Comparison of ENCODE assay signal across 7 cellular contexts in genomic region chr3:141795719-141796435, GRCh38. TPM values are rescaled to one million over a fixed set of nuclear protein-coding genes. Genes with fewer than 3 reads are reported as not detected.
DNase-seq lines count a peak whose midpoint lies in the region; ATAC-seq and TF ChIP-seq lines count a peak whose summit lies in the region.

No MANE protein-coding gene starts in this region.

- no CpG with 5 or more reads among the region's 9 CpGs for WGBS in H9 (ENCODE audit: extremely low coverage, insufficient read length, low lambda C conversion rate)

- H3K4me3 ChIP-seq in colonic mucosa (no peak overlapping the region), rectal smooth muscle tissue (ENCODE audit: low read length) (no peak overlapping the region)

- H4K20me1 ChIP-seq in H9 (ENCODE audit: control insufficient read depth, insufficient read depth, insufficient read length) = no peaks in the 10 kb centered on the region

- no peaks in the 10 kb centered on the region for H3K36me3 ChIP-seq in colonic mucosa
- H3K36me3 ChIP-seq in rectal smooth muscle tissue (ENCODE audit: control insufficient read depth, insufficient read depth, low read length) = no peaks in the 10 kb centered on the region

- H3K23ac ChIP-seq in H9 (ENCODE audit: insufficient read length, low read depth, low read length) = no peak overlapping the region

- H3K9me3 ChIP-seq in colonic mucosa = no peaks in the 10 kb centered on the region
- no peaks in the 10 kb centered on the region for H3K9me3 ChIP-seq in H9 (ENCODE audit: control insufficient read depth, low read depth, low read length)

- H3K9ac ChIP-seq in colonic mucosa (ENCODE audit: low read depth in 2 of 2, low read length in 2 of 2) = no peak overlapping the region
- H3K9ac ChIP-seq in rectal smooth muscle tissue (ENCODE audit: low read length) = no peak overlapping the region
- no peak overlapping the region for H3K9ac ChIP-seq in H9 (ENCODE audit: extremely low read depth, insufficient read length, low read length)

- no peak overlapping the region for H2AK5ac ChIP-seq in H9 (ENCODE audit: insufficient read length, low read length)

- no peak overlapping the region for H3K4ac ChIP-seq in H9 (ENCODE audit: low read depth, low read length)

- H3K14ac ChIP-seq in H9 (ENCODE audit: insufficient read depth, low read length) = no peak overlapping the region

- 0 out of 5 replicates have a peak overlapping the region, but pooled peaks of 1 of the 2 experiments have one; percentile 17 for H3K4me3 Mint-ChIP-seq in H9

- no peak overlapping the region for H4K5ac ChIP-seq in H9 (ENCODE audit: insufficient read length, low read depth, low read length)

- intact Hi-C loops in colonic mucosa (cut with DNase I) = loop anchor here (10.0 kb wide), 1 partner anchor 69 kb away; no protein-coding TSS in a partner anchor

- no peaks in the 10 kb centered on the region for H3K79me2 ChIP-seq in H9 (ENCODE audit: insufficient read depth, low read length)

- peaks cover 28 to 37% of the 10 kb centered on the region in 2 experiments for H3K4me1 Mint-ChIP-seq in H9

- H2BK120ac ChIP-seq in H9 (ENCODE audit: low read depth, low read length, poor library complexity, severe bottlenecking) = no peak overlapping the region

- no peaks in the 10 kb centered on the region for H3K23me2 ChIP-seq in H9 (ENCODE audit: insufficient read length, low read depth, low read length, poor library complexity, severe bottlenecking)

- no peak overlapping the region for H2BK5ac ChIP-seq in H9 (ENCODE audit: insufficient read length, low read length)

- no peak overlapping the region for H4K8ac ChIP-seq in H9 (replicated peaks; ENCODE audit: insufficient read length, low read depth, low read length)

- H3K4me1 ChIP-seq in colonic mucosa (no peaks in the 10 kb centered on the region), rectal smooth muscle tissue (ENCODE audit: control insufficient read depth, insufficient read depth, low read length) (peaks cover 26% of the 10 kb centered on the region), H9 (ENCODE audit: insufficient read depth, low read length) (peaks cover 6% of the 10 kb centered on the region; the same call in 1 of the 2 replicates)

- peak; percentile 16 for ATAC-seq in HG02840 (IDR thresholded peaks at IDR 0.05; ENCODE audit: low FRiP score, unreplicated experiment)

- H3K18ac ChIP-seq in H9 (ENCODE audit: insufficient read length, low read depth, low read length) = no peak overlapping the region

- H3K9me3 Mint-ChIP-seq in H9 = peaks cover 2 to 5% of the 10 kb centered on the region in 2 experiments; a peak in 4 of 5 replicates

- H3K79me1 ChIP-seq in H9 (ENCODE audit: insufficient read depth, low read depth, low read length, poor library complexity, severe bottlenecking) = no peaks in the 10 kb centered on the region

- H3K27me3 ChIP-seq in colonic mucosa = no peaks in the 10 kb centered on the region
- H3K27me3 ChIP-seq in rectal smooth muscle tissue (ENCODE audit: control insufficient read depth, insufficient read depth, low read length) = no peaks in the 10 kb centered on the region
- H3K27me3 ChIP-seq in H9 (ENCODE audit: insufficient read depth, low read length) = no peaks in the 10 kb centered on the region

- peak; percentile 94 for DNase-seq in SK-N-DZ (ENCODE audit: low spot score)
- peak; percentile 43 for DNase-seq in colonic mucosa
- DNase-seq in C1 segment of cervical spinal cord (lab: John Stamatoyannopoulos, UW) = no peak
- DNase-seq in H9 = no peak
- no peak for DNase-seq in kidney glomerular epithelial cell (lab: John Stamatoyannopoulos, UW)

- no peak overlapping the region for H3T11ph ChIP-seq in H9 (ENCODE audit: low read length)

- TF ChIP-seq CTCF in colonic mucosa (IDR thresholded peaks at IDR 0.05) = no peak
- TF ChIP-seq CTCF in H9 (conservative IDR thresholded peaks at IDR 0.05) = no peak

- no peak overlapping the region for H2BK20ac ChIP-seq in H9 (ENCODE audit: low read depth, low read length, poor library complexity, severe bottlenecking)

- H3K36me3 Mint-ChIP-seq in H9 (ENCODE audit: insufficient read depth in 1 of 3, low read depth in 3 of 3) = peaks cover 0 to 5% (median 2%) of the 10 kb centered on the region in 3 experiments; a peak in 2 of 7 replicates

- peaks cover 34% of the 10 kb centered on the region for H3K27me3 Mint-ChIP-seq in H9 (ENCODE audit: low read depth)

- H3K27ac Mint-ChIP-seq in H9 = no peak overlapping the region; a peak in 1 of 7 replicates

- H3K27ac ChIP-seq in colonic mucosa (peak overlapping the region; percentile 73), rectal smooth muscle tissue (ENCODE audit: low read depth, low read length) (peak overlapping the region; percentile 93), H9 (ENCODE audit: insufficient read length, low read depth, low read length) (no peak overlapping the region)

- no peak overlapping the region for H3K56ac ChIP-seq in H9 (ENCODE audit: insufficient read length, low read depth, low read length)

- no peak overlapping the region for H3K4me2 ChIP-seq in H9 (ENCODE audit: insufficient read depth, insufficient read length, low read length)

- no peak overlapping the region for H2BK12ac ChIP-seq in H9 (ENCODE audit: insufficient read length, low read depth, low read length)

- H2BK15ac ChIP-seq in H9 (ENCODE audit: low read depth, low read length) = no peak overlapping the region

- no peak overlapping the region for H2AFZ ChIP-seq in H9 (ENCODE audit: low read length)

- H4K91ac ChIP-seq in H9 (ENCODE audit: insufficient read length, low read depth, low read length) = no peak overlapping the region

RNA-seq across cellular contexts. Expression of gene GRK7, which starts 32.7 kb away (rescaled TPM):
- not detected in 2 replicates for polyA plus RNA-seq in SK-N-DZ (2014; cell fraction: cytosol; rRNA removed)
- not detected in 2 replicates for polyA plus RNA-seq in SK-N-DZ (2014; cell fraction: nucleus; rRNA removed)
- total RNA-seq in colonic mucosa = not detected
- total RNA-seq in H9 (2021) = not detected in 2 replicates

RNA-seq across cellular contexts. Expression of gene RNF7, which starts 57.8 kb away (rescaled TPM):
- polyA plus RNA-seq in SK-N-DZ (2014; cell fraction: cytosol; rRNA removed) = 113 and 136 TPM in 2 replicates
- 71.1 and 75.1 TPM in 2 replicates for polyA plus RNA-seq in SK-N-DZ (2014; cell fraction: nucleus; rRNA removed)
- 100 to 1,000 TPM in 1 of 2 donors, 10 to 100 TPM in 1; 89.0 to 148 TPM for total RNA-seq in colonic mucosa
- 125 and 126 TPM in 2 replicates for total RNA-seq in H9 (2021)

Comparison
In these comparisons a context has a peak if more than half of its experiments do, and no peak if none do; other contexts are left out.
1. DNase-seq: peak in SK-N-DZ (single experiment) and colonic mucosa (single experiment); none in C1 segment of cervical spinal cord (0 of 14), H9 (single experiment) and kidney glomerular epithelial cell (single experiment).